8 cellular contexts compared by ENCODE assay signal in the genomic region with DNA sequence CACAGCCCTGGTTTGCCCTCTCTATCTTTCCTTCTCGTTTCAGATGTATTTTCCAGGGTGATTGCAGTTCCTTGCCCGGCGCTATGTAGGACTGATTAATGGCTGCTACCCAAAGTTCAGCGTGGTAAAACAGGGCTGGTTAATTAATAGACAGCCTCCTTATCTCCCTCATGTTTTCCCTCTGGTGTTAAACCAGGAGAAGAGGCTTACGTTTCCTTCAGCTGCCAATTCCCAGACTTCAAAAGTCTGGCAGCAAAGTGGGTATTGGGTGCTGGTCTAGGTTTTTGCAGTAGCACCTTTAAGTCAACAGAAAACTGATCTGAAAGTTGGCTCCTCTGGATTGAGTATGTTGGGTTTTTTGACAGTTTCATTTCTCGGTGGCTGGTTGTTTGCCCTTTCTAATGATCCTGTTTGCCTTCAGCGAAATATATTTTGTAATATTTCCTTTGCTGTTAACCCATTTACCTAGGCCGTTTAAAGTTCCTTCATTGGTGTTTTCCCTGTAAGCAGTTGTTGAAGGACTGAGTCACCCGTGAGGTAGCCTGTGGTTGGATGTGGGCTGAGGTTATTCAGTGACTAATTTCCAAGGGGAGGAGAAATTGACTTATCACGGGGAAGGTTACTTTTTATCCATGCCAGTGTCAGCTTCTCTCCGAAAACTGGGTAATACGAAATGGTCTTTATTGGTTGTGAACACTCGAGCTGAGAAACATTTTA.
DNase-seq lines count a peak whose midpoint lies in the region; ATAC-seq and TF ChIP-seq lines count a peak whose summit lies in the region.

No MANE protein-coding gene starts in this region.

- H3K4me3 ChIP-seq in WI38 (ENCODE audit: low read depth, low read length) (peak overlapping the region; percentile 66), fibroblast of mammary gland (ENCODE audit: control insufficient read depth, low read depth, low read length) (peak overlapping the region; percentile 65), dorsolateral prefrontal cortex (no peak overlapping the region)

- intact Hi-C loops in dorsolateral prefrontal cortex (cut with DNase I), result no loop called here

- in situ Hi-C loops in ACHN (cut with HindIII; ENCODE audit: low pct_ligation_motif_present, low pct_unique_long_range_greater_than_20kb, low sequenced_read_pairs), result no loop called here

- peak; percentile 91 for DNase-seq in ACHN
- DNase-seq in fibroblast of mammary gland (ENCODE audit: low read depth), result peak; percentile 97
- DNase-seq in stimulated activated CD4-positive, alpha-beta T cell treated with anti-CD3 and anti-CD28 coated beads, Interleukin-2, amount 100 ng/mL, for 24 hours, result peak; percentile 47 to 50
- DNase-seq in NCI-H2227 treated with DMSO at 0.1 percent for 48 hours (lab: John Stamatoyannopoulos, UW), result no peak
- no peak for DNase-seq in dorsolateral prefrontal cortex

- H3K27ac ChIP-seq in dorsolateral prefrontal cortex, result peak overlapping the region in 2 of 59 donors; percentile 19 to 38

- TF ChIP-seq CTCF in WI38 (IDR thresholded peaks at IDR 0.05; ENCODE audit: low read depth, low read length) (no peak), fibroblast of mammary gland (conservative IDR thresholded peaks at IDR 0.05; ENCODE audit: control insufficient read depth, insufficient read depth, low read depth, low read length) (no peak), dorsolateral prefrontal cortex (IDR thresholded peaks at IDR 0.05 in 54 of 56, conservative IDR thresholded peaks at IDR 0.05 in 2 of 56; ENCODE audit: low read depth in 1 of 56, partially characterized antibody in 56 of 56) (no peak)

- ATAC-seq in GM18868 (IDR thresholded peaks at IDR 0.05; ENCODE audit: unreplicated experiment), result peak; percentile 75
- peak; percentile 67 for ATAC-seq in HG03378 (IDR thresholded peaks at IDR 0.05; ENCODE audit: unreplicated experiment)

- peaks cover 0 to 3% (median 0%) of the 10 kb centered on the region in 45 donors for H3K27me3 ChIP-seq in dorsolateral prefrontal cortex

Comparison
In these comparisons a context has a peak if more than half of its experiments do, and no peak if none do; other contexts are left out.
1. DNase-seq: peak in ACHN (single experiment), fibroblast of mammary gland (single experiment) and stimulated activated CD4-positive, alpha-beta T cell treated with anti-CD3 and anti-CD28 coated beads, Interleukin-2, amount 100 ng/mL, for 24 hours (2 of 2); none in NCI-H2227 treated with DMSO at 0.1 percent for 48 hours (single experiment) and dorsolateral prefrontal cortex (0 of 10).
2. H3K4me3 ChIP-seq: peak in WI38 (single experiment) and fibroblast of mammary gland (single experiment); none in dorsolateral prefrontal cortex (0 of 59).